In genomic region chr5:94102849-94103248, GRCh38 we compare ENCODE assay signal across 21 cellular contexts.
DNase-seq lines count a peak whose midpoint lies in the region; ATAC-seq, FAIRE-seq and TF ChIP-seq lines count a peak whose summit lies in the region.
"Had no signal": no experiment of that assay in that cellular context is flagged by ENCODE, and none has a peak within 500 bp of the region (broad histone marks: within the 10 kb centered on the region; RNA-seq: fewer than 3 reads in every experiment).

No MANE protein-coding gene starts in this region.

- H3K79me2 ChIP-seq in keratinocyte (ENCODE audit: control insufficient read depth, insufficient read depth, low read length): peaks cover 21% of the 10 kb centered on the region

- TF ChIP-seq POLR2A in H54 (IDR thresholded peaks at IDR 0.05; ENCODE audit: low read depth, low read length): no peak

- peak; percentile 49 for DNase-seq in DMS53 (lab: John Stamatoyannopoulos, UW)
- no peak for DNase-seq in H54 (ENCODE audit: insufficient read length, low spot score)
- DNase-seq in NCI-H69 (lab: John Stamatoyannopoulos, UW): peak; percentile 23
- no peak for DNase-seq in keratinocyte (ENCODE audit: low read depth, low spot score)
- no peak for DNase-seq in iPS-NIHi11 (ENCODE audit: low spot score)
- DNase-seq in urothelium cell line (ENCODE audit: low spot score): no peak
- DNase-seq: ACHN, C1 segment of cervical spinal cord, GF-D8, GOT3, KBM-7, NCI-H2081 treated with DMSO at 0.1 percent for 48 hours, NCI-H226, NCI-H526, PC-3, SIG-M5, T-cell had no signal

- no peak for ATAC-seq in HG02798 (IDR thresholded peaks at IDR 0.05; ENCODE audit: poor library complexity, unreplicated experiment)
- ATAC-seq: HepG2, PC-3, SK-N-SH treated with all-trans-retinoic acid at 6 μM for 48 hours, T-cell had no signal

- FAIRE-seq in H54 (lab: Jason Lieb, UNC) (peak; percentile 36), keratinocyte (lab: Jason Lieb, UNC) (peak; percentile 41), urothelium cell line (lab: Jason Lieb, UNC) (no peak)
- FAIRE-seq: HepG2 had no signal

- no peak overlapping the region for H3K4me2 ChIP-seq in keratinocyte (ENCODE audit: control insufficient read depth, extremely low read depth, insufficient read depth, low read depth, low read length)

- no peak overlapping the region for H2AFZ ChIP-seq in keratinocyte (ENCODE audit: control insufficient read depth, low read length)

- H3K36me3 ChIP-seq in keratinocyte (ENCODE audit: control insufficient read depth in 2 of 2, extremely low read depth in 1 of 2, insufficient read depth in 2 of 2, low read length in 2 of 2): no peaks in the 10 kb centered on the region

- dilution Hi-C loops in keratinocyte (cut with MboI; ENCODE audit: extremely low pct_ligation_motif_present, low sequenced_read_pairs): no loop called here

- H3K9ac ChIP-seq in keratinocyte (ENCODE audit: control insufficient read depth, extremely low read depth, insufficient read depth, low read length): no peak overlapping the region

- H3K27ac ChIP-seq in keratinocyte (ENCODE audit: control insufficient read depth, insufficient read depth, low read length): no peak overlapping the region
- H3K27ac ChIP-seq: RWPE1 had no signal

- H3K4me1 ChIP-seq in keratinocyte (ENCODE audit: control insufficient read depth, extremely low read depth, insufficient read depth, low read length): no peaks in the 10 kb centered on the region

- no peaks in the 10 kb centered on the region for H3K27me3 ChIP-seq in keratinocyte (ENCODE audit: control insufficient read depth, extremely low read depth, insufficient read depth, low read length)

- H4K20me1 ChIP-seq in keratinocyte (ENCODE audit: control insufficient read depth, extremely low read depth, insufficient read depth, low read length): no peaks in the 10 kb centered on the region

- no peak for TF ChIP-seq CTCF in keratinocyte (optimal IDR thresholded peaks at IDR 0.05 in 1 of 3, IDR thresholded peaks at IDR 0.05 in 1 of 3, conservative IDR thresholded peaks at IDR 0.05 in 1 of 3; ENCODE audit: extremely low read depth in 1 of 3, insufficient read depth in 2 of 3, low read length in 3 of 3)

- no peaks in the 10 kb centered on the region for H3K9me3 ChIP-seq in keratinocyte (ENCODE audit: control insufficient read depth, low read depth, low read length)

- no peak overlapping the region for H3K4me3 ChIP-seq in keratinocyte (ENCODE audit: control insufficient read depth in 2 of 3, extremely low read depth in 1 of 3, insufficient read depth in 2 of 3, low read depth in 1 of 3, low read length in 3 of 3)

- H3K9me1 ChIP-seq in keratinocyte (ENCODE audit: control insufficient read depth, extremely low read depth, insufficient read depth, low read length): no peaks in the 10 kb centered on the region

Comparison
In these comparisons a context has a peak if more than half of its experiments do, and no peak if none do; other contexts are left out.
1. DNase-seq: peak in DMS53 (single experiment) and NCI-H69 (single experiment); none in H54 (single experiment), keratinocyte (single experiment), iPS-NIHi11 (single experiment) and urothelium cell line (single experiment).